ENCODE assay signal across 8 cellular contexts in genomic region chr3:67083277-67083676, GRCh38.
DNase-seq lines count a peak whose midpoint lies in the region; ATAC-seq, FAIRE-seq and TF ChIP-seq lines count a peak whose summit lies in the region.

No MANE protein-coding gene starts in this region.

- H3K4me1 ChIP-seq in suprapubic skin, result no peaks in the 10 kb centered on the region
- H3K4me1 ChIP-seq in ascending aorta, result no peaks in the 10 kb centered on the region

- H3K4me1 Mint-ChIP-seq in endothelial cell (ENCODE audit: unreplicated experiment), result peaks cover 5% of the 10 kb centered on the region

- no peak for DNase-seq in GM12892 (ENCODE audit: insufficient read length)
- peak; percentile 10 for DNase-seq in T-helper 9 cell
- no peak for DNase-seq in endothelial cell (ENCODE audit: low spot score)
- no peak for DNase-seq in SHP77 treated with DMSO at 0.1 percent for 48 hours (lab: John Stamatoyannopoulos, UW)
- no peak for DNase-seq in suprapubic skin (ENCODE audit: low spot score in 2 of 2)
- no peak for DNase-seq in ascending aorta (ENCODE audit: low spot score in 2 of 2)

- no peak for TF ChIP-seq CTCF in endothelial cell (IDR thresholded peaks at IDR 0.05; ENCODE audit: unreplicated experiment)
- no peak for TF ChIP-seq CTCF in suprapubic skin (IDR thresholded peaks at IDR 0.05)
- TF ChIP-seq CTCF in ascending aorta (IDR thresholded peaks at IDR 0.05), result no peak

- no peaks in the 10 kb centered on the region for H3K36me3 ChIP-seq in suprapubic skin
- H3K36me3 ChIP-seq in ascending aorta, result no peaks in the 10 kb centered on the region

- no peak for TF ChIP-seq EP300 in suprapubic skin (IDR thresholded peaks at IDR 0.05)

- H3K4me3 ChIP-seq in suprapubic skin (no peak overlapping the region), ascending aorta (no peak overlapping the region)

- no peaks in the 10 kb centered on the region for H3K27me3 Mint-ChIP-seq in endothelial cell (ENCODE audit: unreplicated experiment)

- H3K27ac ChIP-seq in suprapubic skin (no peak overlapping the region), ascending aorta (no peak overlapping the region)

- H3K4me3 Mint-ChIP-seq in endothelial cell (ENCODE audit: unreplicated experiment), result no peak overlapping the region

- peaks cover 4% of the 10 kb centered on the region for H3K36me3 Mint-ChIP-seq in endothelial cell (ENCODE audit: low read depth, unreplicated experiment)

- intact Hi-C loops in ascending aorta (cut with DNase I), result no loop called here

- H3K9me3 ChIP-seq in suprapubic skin (no peaks in the 10 kb centered on the region), ascending aorta (no peaks in the 10 kb centered on the region)

- peak; percentile 56 for FAIRE-seq in GM12892 (lab: Jason Lieb, UNC)

- H3K27ac Mint-ChIP-seq in endothelial cell (ENCODE audit: unreplicated experiment), result peak overlapping the region; percentile 28

- H3K27me3 ChIP-seq in suprapubic skin (no peaks in the 10 kb centered on the region), ascending aorta (no peaks in the 10 kb centered on the region)

- TF ChIP-seq POLR2A in GM12892 (IDR thresholded peaks at IDR 0.05; ENCODE audit: low read depth, low read length) (no peak), suprapubic skin (IDR thresholded peaks at IDR 0.05) (no peak), GM18505 (IDR thresholded peaks at IDR 0.05; ENCODE audit: borderline replicate concordance, extremely low read depth, insufficient read depth, insufficient read length) (no peak)

- no peaks in the 10 kb centered on the region for H3K9me3 Mint-ChIP-seq in endothelial cell (ENCODE audit: unreplicated experiment)

- ATAC-seq in HG02943 (IDR thresholded peaks at IDR 0.05; ENCODE audit: low read depth, unreplicated experiment), result peak; percentile 76
- no peak for ATAC-seq in GM18505 (IDR thresholded peaks at IDR 0.05; ENCODE audit: unreplicated experiment)

- 43% methylated on average over 1 of the region's 1 CpG for WGBS in suprapubic skin
